Comparison of ENCODE assay signal across 2 cellular contexts in the genomic region with DNA sequence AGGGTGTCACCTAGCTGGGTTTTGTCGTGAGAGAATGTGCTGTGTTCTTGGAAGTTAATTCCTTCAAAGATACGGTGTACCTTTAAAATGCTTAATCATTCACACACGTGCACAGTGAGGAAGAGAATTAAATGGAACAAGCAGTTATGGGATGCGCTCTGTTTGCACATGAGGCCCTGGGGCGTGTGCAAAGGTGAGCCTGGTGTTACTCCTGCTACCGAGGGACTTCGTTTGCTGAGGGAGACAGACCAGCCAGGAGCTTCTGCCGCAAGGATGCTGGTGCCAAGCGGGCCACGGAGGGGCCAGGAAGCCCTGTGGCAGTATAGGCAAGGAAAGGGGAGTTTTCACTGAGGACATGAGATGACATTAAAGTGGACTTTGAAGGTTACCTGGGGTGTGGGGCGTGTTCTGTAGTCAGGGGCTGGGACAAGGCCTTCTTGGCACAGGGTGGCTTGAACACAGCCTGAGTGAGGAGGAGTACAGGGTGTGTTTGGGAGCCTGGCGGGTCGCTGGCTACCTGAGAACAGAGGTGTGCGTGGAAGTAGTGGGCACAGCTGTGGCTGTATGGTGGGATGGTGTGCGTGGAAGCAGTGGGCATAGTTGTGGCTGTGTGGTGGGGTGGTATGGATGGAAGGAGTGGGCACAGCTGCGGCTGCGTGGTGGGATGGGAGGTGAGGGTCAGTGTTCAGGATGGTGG.
TF ChIP-seq lines count a peak whose summit lies in the region.

No MANE protein-coding gene starts in this region.

TF ChIP-seq in H1, 55 proteins besides CTCF, POLR2A, EP300 and RAD21:
- no peak for TF ChIP-seq ATF2 (IDR thresholded peaks at IDR 0.05; ENCODE audit: low read length)
- TF ChIP-seq HDAC2 (IDR thresholded peaks at IDR 0.05; ENCODE audit: borderline replicate concordance in 1 of 2, low read depth in 2 of 2, low read length in 2 of 2), result no peak
- no peak for TF ChIP-seq SP4 (IDR thresholded peaks at IDR 0.05; ENCODE audit: low read length)
- no peak for TF ChIP-seq SIRT6 (IDR thresholded peaks at IDR 0.05; ENCODE audit: low read length)
TF ChIP-seq in H1: peak in this region for 0.

TF ChIP-seq in SK-N-SH treated with all-trans-retinoic acid at 6 μM for 48 hours, 23 proteins besides CTCF, POLR2A, EP300 and RAD21:
- no peak for TF ChIP-seq TSHZ2 (CRISPR knock-in tag; IDR thresholded peaks at IDR 0.05)
- no peak for TF ChIP-seq POU6F1 (CRISPR knock-in tag; IDR thresholded peaks at IDR 0.05; ENCODE audit: borderline replicate concordance, low read depth)
- TF ChIP-seq CREB5 (CRISPR knock-in tag; IDR thresholded peaks at IDR 0.05; ENCODE audit: low read depth), result no peak
- no peak for TF ChIP-seq OSR1 (CRISPR knock-in tag; IDR thresholded peaks at IDR 0.05)
- TF ChIP-seq ZFP3 (CRISPR knock-in tag; IDR thresholded peaks at IDR 0.05), result no peak
- no peak for TF ChIP-seq PATZ1 (CRISPR knock-in tag; IDR thresholded peaks at IDR 0.05; ENCODE audit: borderline replicate concordance)
- TF ChIP-seq TCF4 (CRISPR knock-in tag; IDR thresholded peaks at IDR 0.05; ENCODE audit: borderline replicate concordance), result no peak
- TF ChIP-seq GLIS3 (CRISPR knock-in tag; IDR thresholded peaks at IDR 0.05), result no peak
- TF ChIP-seq ZNF8 (CRISPR knock-in tag; IDR thresholded peaks at IDR 0.05), result no peak
- TF ChIP-seq CSDC2 (CRISPR knock-in tag; IDR thresholded peaks at IDR 0.05), result no peak
- TF ChIP-seq ZNF565 (CRISPR knock-in tag; conservative IDR thresholded peaks at IDR 0.05; ENCODE audit: low read depth), result no peak
TF ChIP-seq in SK-N-SH treated with all-trans-retinoic acid at 6 μM for 48 hours: peak in this region for 0.
